In the genomic region with DNA sequence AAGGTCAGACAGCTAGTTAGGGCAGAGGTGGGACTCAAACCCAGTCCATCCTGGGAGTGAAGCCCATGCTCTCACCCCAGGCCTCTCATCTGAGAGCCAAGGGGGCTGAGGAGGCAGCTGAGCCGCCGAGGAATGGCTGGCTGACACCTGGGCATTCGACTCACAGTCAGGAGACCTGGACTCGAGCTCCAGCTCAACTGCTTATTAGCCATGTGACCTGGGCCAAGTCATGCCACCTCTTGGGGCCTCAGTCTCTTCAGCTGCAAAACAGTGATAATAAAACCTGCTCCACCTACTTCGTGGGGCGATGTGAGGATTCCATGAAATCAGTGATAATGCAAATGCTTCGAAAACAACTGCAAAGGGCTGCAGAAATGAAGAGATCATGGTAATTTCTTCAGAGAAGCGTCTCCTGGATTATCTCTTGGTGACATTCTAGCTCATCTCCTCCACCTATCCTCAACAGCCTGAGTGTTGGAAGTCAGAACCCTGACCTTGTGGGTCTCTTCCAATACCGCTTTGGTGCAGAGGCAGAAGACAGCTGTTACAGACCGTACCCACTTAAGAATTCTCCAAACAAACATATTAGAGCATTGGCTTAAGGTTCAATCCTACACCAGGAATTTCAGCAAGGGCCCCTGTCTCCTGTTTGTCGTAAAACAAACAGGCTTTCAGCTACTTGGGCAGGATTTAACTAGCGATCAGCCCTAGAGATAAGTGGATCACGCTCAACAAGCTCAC, we compare ENCODE assay signal across 14 cellular contexts.
DNase-seq lines count a peak whose midpoint lies in the region; ATAC-seq and TF ChIP-seq lines count a peak whose summit lies in the region.
"Had no signal": no experiment of that assay in that cellular context is flagged by ENCODE, and none has a peak within 500 bp of the region (broad histone marks: within the 10 kb centered on the region; RNA-seq: fewer than 3 reads in every experiment).

No MANE protein-coding gene starts in this region.

- H3K4me1 ChIP-seq in transverse colon = peaks cover 0 to 9% (median 2%) of the 10 kb centered on the region in 4 donors
- H3K4me1 ChIP-seq: foreskin keratinocyte had no signal

- in situ Hi-C loops in transverse colon (cut with MboI; ENCODE audit: low pct_ligation_motif_present in 1 of 4, low pct_unique_long_range_greater_than_20kb in 1 of 4, low sequenced_read_pairs in 3 of 4) = no loop called here

- H3K27ac Mint-ChIP-seq in activated naive CD4-positive, alpha-beta T cell treated with anti-CD3 and anti-CD28 coated beads for 36 hours = peak overlapping the region; percentile 47
- peak overlapping the region; percentile 34 to 79 for H3K27ac Mint-ChIP-seq in stimulated activated naive CD8-positive, alpha-beta T cell treated with anti-CD3 and anti-CD28 coated beads, Interleukin-15, amount 100 ng/mL, for 72 hours
- no peak overlapping the region for H3K27ac Mint-ChIP-seq in HFFc6
- H3K27ac Mint-ChIP-seq: neural progenitor cell, T-cell had no signal

- CTCF ChIA-PET in activated naive CD4-positive, alpha-beta T cell treated with anti-CD3 and anti-CD28 coated beads for 36 hours (lab: Charles Lee) = interaction anchor here (0.6 to 1.3 kb wide), 7 partner anchors 8 to 105 kb away, joined by 3 to 7 read pairs (median 3); no protein-coding TSS in a partner anchor

- H3K36me3 Mint-ChIP-seq in activated naive CD4-positive, alpha-beta T cell treated with anti-CD3 and anti-CD28 coated beads for 36 hours (ENCODE audit: low read depth) = no peaks in the 10 kb centered on the region
- H3K36me3 Mint-ChIP-seq in HFFc6 (ENCODE audit: low read depth) = no peaks in the 10 kb centered on the region
- H3K36me3 Mint-ChIP-seq: T-cell had no signal

- 68 to 79% methylated on average over 3 to 13 of the region's 13 CpGs for WGBS in transverse colon (ENCODE audit: low coverage in 1 of 2), 2 donors

- intact Hi-C loops in activated naive CD4-positive, alpha-beta T cell treated with anti-CD3 and anti-CD28 coated beads for 36 hours (cut with micrococcal nuclease) = loop anchor here (2.0 kb wide), 3 partner anchors 61 to 131 kb away; no protein-coding TSS in a partner anchor
- intact Hi-C loops in transverse colon (cut with DNase I; ENCODE audit: low total_unique reads) = no loop called here

- no peak for TF ChIP-seq EP300 in transverse colon (IDR thresholded peaks at IDR 0.05; ENCODE audit: low read depth)

- H3K9me3 ChIP-seq in transverse colon = no peaks in the 10 kb centered on the region

- H3K4me3 ChIP-seq in transverse colon = no peak overlapping the region
- H3K4me3 ChIP-seq: dorsolateral prefrontal cortex, neural progenitor cell had no signal

- TF ChIP-seq CTCF in transverse colon (IDR thresholded peaks at IDR 0.05) (no peak), HFFc6 (IDR thresholded peaks at IDR 0.05) (no peak)

- no peaks in the 10 kb centered on the region for H3K27me3 Mint-ChIP-seq in activated naive CD4-positive, alpha-beta T cell treated with anti-CD3 and anti-CD28 coated beads for 36 hours (ENCODE audit: low read depth)
- H3K27me3 Mint-ChIP-seq in stimulated activated naive CD8-positive, alpha-beta T cell treated with anti-CD3 and anti-CD28 coated beads, Interleukin-15, amount 100 ng/mL, for 72 hours = peaks cover 2% of the 10 kb centered on the region
- H3K27me3 Mint-ChIP-seq in HFFc6 (ENCODE audit: insufficient read depth) = peaks cover 7% of the 10 kb centered on the region
- H3K27me3 Mint-ChIP-seq: T-cell had no signal

- ATAC-seq in stimulated activated naive CD8-positive, alpha-beta T cell treated with anti-CD3 and anti-CD28 coated beads, Interleukin-15, amount 100 ng/mL, for 72 hours = no peak
- ATAC-seq: foreskin keratinocyte, T-cell had no signal

- no peak overlapping the region for H3K4me3 Mint-ChIP-seq in activated naive CD4-positive, alpha-beta T cell treated with anti-CD3 and anti-CD28 coated beads for 36 hours
- peak overlapping the region in 1 of 2 donors; percentile 68 for H3K4me3 Mint-ChIP-seq in stimulated activated naive CD8-positive, alpha-beta T cell treated with anti-CD3 and anti-CD28 coated beads, Interleukin-15, amount 100 ng/mL, for 72 hours
- no peak overlapping the region for H3K4me3 Mint-ChIP-seq in HFFc6
- H3K4me3 Mint-ChIP-seq: neural progenitor cell, T-cell had no signal

- no peaks in the 10 kb centered on the region for H3K9me3 Mint-ChIP-seq in activated naive CD4-positive, alpha-beta T cell treated with anti-CD3 and anti-CD28 coated beads for 36 hours
- no peaks in the 10 kb centered on the region for H3K9me3 Mint-ChIP-seq in stimulated activated naive CD8-positive, alpha-beta T cell treated with anti-CD3 and anti-CD28 coated beads, Interleukin-15, amount 100 ng/mL, for 72 hours
- H3K9me3 Mint-ChIP-seq in HFFc6 = no peaks in the 10 kb centered on the region
- H3K9me3 Mint-ChIP-seq: T-cell had no signal

- TF ChIP-seq POLR2A in transverse colon (IDR thresholded peaks at IDR 0.05) = no peak

- H3K36me3 ChIP-seq in transverse colon = no peaks in the 10 kb centered on the region
- H3K36me3 ChIP-seq: neural progenitor cell had no signal

- H3K27ac ChIP-seq in transverse colon = peak overlapping the region in 1 of 4 donors; percentile 26
- H3K27ac ChIP-seq: dorsolateral prefrontal cortex, foreskin keratinocyte, neural progenitor cell had no signal

- H3K27me3 ChIP-seq in transverse colon = no peaks in the 10 kb centered on the region
- H3K27me3 ChIP-seq: dorsolateral prefrontal cortex, neural progenitor cell had no signal

- no peak for DNase-seq in activated naive CD4-positive, alpha-beta T cell treated with anti-CD3 and anti-CD28 coated beads for 36 hours
- DNase-seq in activated naive CD4-positive, alpha-beta T cell treated with anti-CD3 and anti-CD28 coated beads, Interleukin-2, amount 50 U/mL, for 16 hours = no peak
- peak; percentile 56 to 85 for DNase-seq in NCI-H524 (lab: John Stamatoyannopoulos, UW)
- peak; percentile 89 for DNase-seq in cerebellar cortex (ENCODE audit: low spot score)
- no peak for DNase-seq in stimulated activated naive CD8-positive, alpha-beta T cell treated with anti-CD3 and anti-CD28 coated beads, Interleukin-15, amount 100 ng/mL, for 72 hours
- DNase-seq in cortex of kidney (lab: John Stamatoyannopoulos, UW) = no peak
- DNase-seq in transverse colon = no peak
- no peak for DNase-seq in HFFc6
- DNase-seq: dorsolateral prefrontal cortex, foreskin keratinocyte, GF-D8, MV-4-11, T-cell had no signal

- H3K4me1 Mint-ChIP-seq in activated naive CD4-positive, alpha-beta T cell treated with anti-CD3 and anti-CD28 coated beads for 36 hours (ENCODE audit: low read depth) = peaks cover 17% of the 10 kb centered on the region
- H3K4me1 Mint-ChIP-seq in stimulated activated naive CD8-positive, alpha-beta T cell treated with anti-CD3 and anti-CD28 coated beads, Interleukin-15, amount 100 ng/mL, for 72 hours = peaks cover 23% of the 10 kb centered on the region
- H3K4me1 Mint-ChIP-seq in HFFc6 (ENCODE audit: low read depth) = peaks cover 10% of the 10 kb centered on the region

Comparison
In these comparisons a context has a peak if more than half of its experiments do, and no peak if none do; other contexts are left out.
1. DNase-seq: peak in NCI-H524 (2 of 2) and cerebellar cortex (single experiment); none in activated naive CD4-positive, alpha-beta T cell treated with anti-CD3 and anti-CD28 coated beads for 36 hours (single experiment), activated naive CD4-positive, alpha-beta T cell treated with anti-CD3 and anti-CD28 coated beads, Interleukin-2, amount 50 U/mL, for 16 hours (single experiment), stimulated activated naive CD8-positive, alpha-beta T cell treated with anti-CD3 and anti-CD28 coated beads, Interleukin-15, amount 100 ng/mL, for 72 hours (0 of 2), cortex of kidney (single experiment), transverse colon (single experiment) and HFFc6 (single experiment).